ENCODE assay signal across 9 cellular contexts in the genomic region with DNA sequence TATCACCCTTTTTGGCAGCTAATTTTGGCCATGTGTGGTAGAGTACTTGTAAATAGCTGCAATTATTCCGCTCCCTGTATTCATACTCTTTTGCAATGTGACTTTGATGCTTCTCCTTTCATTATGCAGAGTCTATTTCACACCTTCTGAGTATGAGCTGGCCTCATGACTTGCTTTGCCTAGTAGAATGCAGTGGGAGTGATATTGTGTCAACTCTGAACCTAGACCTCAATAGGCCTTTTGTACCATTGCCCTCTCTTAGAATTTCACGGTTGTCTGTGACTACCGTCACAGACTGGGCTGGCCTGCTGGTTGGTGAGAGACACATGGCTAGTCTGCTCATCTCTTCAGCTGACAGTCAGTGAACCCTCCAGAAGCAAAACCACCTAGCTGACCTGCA.
"Had no signal": no experiment of that assay in that cellular context is flagged by ENCODE, and none has a peak within 500 bp of the region (broad histone marks: within the 10 kb centered on the region; RNA-seq: fewer than 3 reads in every experiment).

No MANE protein-coding gene starts in this region.

- H3K27ac ChIP-seq: GM23248 had no signal

- H3K4me3 Mint-ChIP-seq: HFFc6 had no signal

- ATAC-seq: HCT116, K562 had no signal

- DNase-seq: GM23248, GOT3, H7, HFFc6, IMR-90, KG1 had no signal

- H3K9me3 Mint-ChIP-seq: HFFc6 had no signal

- H3K4me3 ChIP-seq: GM23248, HAP-1, K562 had no signal

- H3K9ac ChIP-seq: GM23248 had no signal

- H3K27ac Mint-ChIP-seq: HFFc6 had no signal

- H3K36me3 ChIP-seq: HAP-1 had no signal

- H3K9me3 ChIP-seq: HAP-1 had no signal

- H3K4me1 ChIP-seq: HAP-1 had no signal
